In the genomic region with DNA sequence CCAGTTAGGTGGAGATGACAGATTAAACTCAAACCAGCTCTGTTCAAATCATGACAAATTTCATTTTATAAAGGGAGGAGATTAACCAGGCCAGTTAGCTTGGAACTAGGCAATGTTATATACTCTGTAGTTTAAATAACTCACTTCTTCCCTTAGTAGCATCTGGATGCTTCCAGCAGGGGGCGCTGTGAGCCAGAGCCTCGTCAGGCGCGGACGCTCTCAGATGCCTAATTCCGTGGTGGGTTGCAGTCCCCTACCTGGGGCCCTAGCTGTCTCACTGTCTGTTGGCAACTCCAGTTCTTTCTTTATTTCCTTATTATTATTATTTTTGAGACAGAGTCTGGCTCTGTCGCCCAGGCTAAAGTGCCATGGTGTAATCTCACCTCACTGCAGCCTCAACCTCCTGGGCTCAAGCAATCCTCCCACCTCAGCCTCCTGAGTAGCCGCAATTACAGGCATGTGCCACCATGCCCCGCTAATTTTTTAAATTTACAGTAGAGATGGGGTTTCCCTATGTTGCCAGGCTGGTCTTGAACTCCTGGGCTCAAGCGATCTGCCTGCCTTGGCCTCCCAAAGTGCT, we compare ENCODE assay signal across 8 cellular contexts. TPM values are rescaled to one million over a fixed set of nuclear protein-coding genes. Genes with fewer than 3 reads are reported as not detected.
A peak's percentile ranks its signal among the peaks of the same experiment; 100 is the strongest.
DNase-seq lines count a peak whose midpoint lies in the region; ATAC-seq lines count a peak whose summit lies in the region.

No MANE protein-coding gene starts in this region.

- H3K4me1 Mint-ChIP-seq in memory B cell = no peaks in the 10 kb centered on the region

- H3K9me3 Mint-ChIP-seq in memory B cell = no peaks in the 10 kb centered on the region

- H3K27ac Mint-ChIP-seq in memory B cell = no peak overlapping the region

- H3K36me3 Mint-ChIP-seq in memory B cell = no peaks in the 10 kb centered on the region

- no peak overlapping the region for H3K4me3 Mint-ChIP-seq in memory B cell

- DNase-seq in NOMO-1 (lab: John Stamatoyannopoulos, UW; ENCODE audit: unreplicated experiment in 2 of 2) = peak; percentile 40 to 53
- no peak for DNase-seq in NOMO-1 treated with dmso at 0.1 percent for 144 hours (lab: John Stamatoyannopoulos, UW; ENCODE audit: unreplicated experiment)
- peak; percentile 11 for DNase-seq in NCI-H2107 treated with DMSO at 0.1 percent for 48 hours (lab: John Stamatoyannopoulos, UW; ENCODE audit: unreplicated experiment)
- DNase-seq in activated CD4-positive, alpha-beta T cell treated with anti-CD3 and anti-CD28 coated beads, Interleukin-2, amount 50 U/mL, for 4 hours = peak; percentile 62 to 67
- peak; percentile 73 for DNase-seq in dermis blood vessel endothelial cell
- peak; percentile 52 to 61 for DNase-seq in memory B cell (ENCODE audit: low spot score in 2 of 2)
- DNase-seq in stimulated activated CD8-positive, alpha-beta memory T cell treated with anti-CD3 and anti-CD28 coated beads, Interleukin-2, amount 100 ng/mL, for 1 hour (ENCODE audit: low read depth in 2 of 2) = peak; percentile 34 to 51

- ATAC-seq in memory B cell (ENCODE audit: low read depth) (peak; percentile 73), HG03159 (IDR thresholded peaks at IDR 0.05; ENCODE audit: unreplicated experiment) (no peak)

- H3K27me3 Mint-ChIP-seq in memory B cell = peaks cover 5% of the 10 kb centered on the region

RNA-seq across cellular contexts. Expression of gene WFDC1, which starts 17.3 kb away (rescaled TPM):
- not detected in 2 replicates for total RNA-seq in dermis blood vessel endothelial cell

RNA-seq across cellular contexts. Expression of gene KCNG4, which starts 37.5 kb away (rescaled TPM):
- not detected in 2 replicates for total RNA-seq in dermis blood vessel endothelial cell
